10 cellular contexts compared by ENCODE assay signal in the genomic region with DNA sequence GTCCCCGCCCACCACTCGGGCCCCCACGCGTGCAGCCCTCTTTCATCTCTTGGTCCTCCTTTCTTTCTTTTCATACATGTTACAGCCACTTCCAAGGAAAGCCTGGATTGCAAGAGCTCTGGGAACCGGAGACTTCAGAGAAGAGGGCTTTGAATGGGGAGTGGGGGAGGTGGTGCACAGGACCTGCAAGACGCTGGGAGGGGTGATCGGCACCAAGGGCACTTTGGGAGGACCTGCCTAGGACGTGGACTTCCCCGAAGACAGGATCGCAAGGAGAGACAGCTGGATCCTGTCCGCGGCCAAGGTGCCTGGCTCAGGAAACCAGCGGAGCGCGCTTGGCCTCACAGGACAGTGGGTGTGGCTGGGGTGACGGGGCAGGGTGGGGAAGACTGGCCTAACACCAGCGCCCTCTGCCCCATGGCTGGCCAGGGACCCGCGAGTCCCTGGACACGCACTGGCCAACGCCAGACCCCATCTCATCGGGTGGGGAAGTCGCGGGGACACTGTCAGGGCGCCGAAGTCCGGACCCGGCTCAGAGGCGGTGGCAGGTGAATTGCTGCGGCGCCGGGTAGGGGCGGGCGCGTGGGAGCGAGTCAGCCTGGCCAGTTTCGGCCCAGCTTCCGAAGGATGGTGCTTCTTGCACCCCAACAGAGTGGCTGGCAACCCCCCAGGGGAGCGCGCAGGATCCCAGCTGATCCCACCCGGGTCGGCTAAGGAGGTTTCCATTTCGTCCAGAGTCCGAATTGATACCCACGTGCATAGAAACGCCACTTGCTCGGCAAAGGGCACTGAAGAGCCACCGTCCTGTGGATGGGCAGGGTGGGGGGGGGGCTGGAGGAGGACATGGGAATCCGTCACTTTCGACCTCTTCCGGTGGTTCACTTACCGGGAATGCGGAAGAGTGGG. TPM values are rescaled to one million over a fixed set of nuclear protein-coding genes. Genes with fewer than 3 reads are reported as not detected.
DNase-seq lines count a peak whose midpoint lies in the region; ATAC-seq and FAIRE-seq lines count a peak whose summit lies in the region.
"Had no signal": no experiment of that assay in that cellular context is flagged by ENCODE, and none has a peak within 500 bp of the region (broad histone marks: within the 10 kb centered on the region; RNA-seq: fewer than 3 reads in every experiment).

No MANE protein-coding gene starts in this region.

- no peaks in the 10 kb centered on the region for H3K79me2 ChIP-seq in mesendoderm (ENCODE audit: control insufficient read depth, insufficient read depth, low read length)

- H3K4me2 ChIP-seq in mesendoderm (ENCODE audit: low read length), result peak overlapping the region; percentile 45

- no peak overlapping the region for H2AK5ac ChIP-seq in mesendoderm (ENCODE audit: low read length)

- H2BK5ac ChIP-seq in mesendoderm (ENCODE audit: low read length), result no peak overlapping the region

- H4K5ac ChIP-seq in mesendoderm (ENCODE audit: low read length), result no peak overlapping the region

- H4K8ac ChIP-seq in mesendoderm (ENCODE audit: low read depth, low read length), result no peak overlapping the region

- H3K4ac ChIP-seq in mesendoderm (ENCODE audit: low read depth, low read length), result no peak overlapping the region

- H3K4me3 ChIP-seq in ectodermal cell (ENCODE audit: insufficient read depth, low read depth, low read length), result peak overlapping the region; percentile 52
- no peak overlapping the region for H3K4me3 ChIP-seq in mesendoderm (ENCODE audit: low read length)

- 1% methylated on average over 53 of the region's 53 CpGs for WGBS in ectodermal cell, 2 experiments
- WGBS in mesendoderm (ENCODE audit: extremely low coverage, insufficient coverage, low lambda C conversion rate), result no CpG with 5 or more reads among the region's 53 CpGs

- no peaks in the 10 kb centered on the region for H3K79me1 ChIP-seq in mesendoderm (ENCODE audit: low read length)

- peaks cover 65% of the 10 kb centered on the region for H3K27me3 ChIP-seq in ectodermal cell (ENCODE audit: control insufficient read depth, insufficient read depth, low read length, poor library complexity, severe bottlenecking)
- peaks cover 10% of the 10 kb centered on the region for H3K27me3 ChIP-seq in mesendoderm (ENCODE audit: insufficient read depth, low read length, poor library complexity)

- H3K4me3 Mint-ChIP-seq in activated CD4-positive, alpha-beta T cell treated with anti-CD3 and anti-CD28 coated beads for 36 hours, result no peak overlapping the region

- no peaks in the 10 kb centered on the region for H3K9me3 ChIP-seq in ectodermal cell (ENCODE audit: control insufficient read depth, low read length)

- CTCF ChIA-PET in activated CD4-positive, alpha-beta T cell treated with anti-CD3 and anti-CD28 coated beads for 36 hours (lab: Charles Lee), result interaction anchor here (1.1 to 1.5 kb wide), 3 partner anchors 13 to 476 kb away, joined by 3 to 5 read pairs (median 5); no protein-coding TSS in a partner anchor

- no peak overlapping the region for H3K23ac ChIP-seq in mesendoderm (ENCODE audit: low read length)

- no peak overlapping the region for H3K27ac ChIP-seq in ectodermal cell (ENCODE audit: insufficient read depth, low read depth, low read length, poor library complexity, severe bottlenecking)
- H3K27ac ChIP-seq in mesendoderm (ENCODE audit: low read depth, low read length), result no peak overlapping the region

- H3K56ac ChIP-seq in mesendoderm (ENCODE audit: low read length), result peak overlapping the region; percentile 25

- H3K4me1 Mint-ChIP-seq in activated CD4-positive, alpha-beta T cell treated with anti-CD3 and anti-CD28 coated beads for 36 hours, result peaks cover 5% of the 10 kb centered on the region

- intact Hi-C loops in activated CD4-positive, alpha-beta T cell treated with anti-CD3 and anti-CD28 coated beads for 36 hours (cut with DNase I, micrococcal nuclease), result loop anchor here (1.0 to 10.0 kb wide), 5 partner anchors 185 to 1345 kb away; a partner anchor contains a TSS

- H2BK120ac ChIP-seq in mesendoderm (ENCODE audit: low read depth, low read length), result no peak overlapping the region

- H3K27me3 Mint-ChIP-seq in activated CD4-positive, alpha-beta T cell treated with anti-CD3 and anti-CD28 coated beads for 36 hours, result peaks cover 55% of the 10 kb centered on the region

- H3K4me1 ChIP-seq in ectodermal cell (ENCODE audit: control insufficient read depth, insufficient read depth, low read length) (peaks cover 14% of the 10 kb centered on the region), mesendoderm (ENCODE audit: control insufficient read depth, low read depth, low read length) (peaks cover 4% of the 10 kb centered on the region)

- POLR2A ChIA-PET in activated CD4-positive, alpha-beta T cell treated with anti-CD3 and anti-CD28 coated beads for 36 hours (lab: Charles Lee), result no interaction called here

- no peak for FAIRE-seq in urothelium cell line (lab: Jason Lieb, UNC)

- H3K36me3 ChIP-seq in ectodermal cell (ENCODE audit: control insufficient read depth, insufficient read depth, low read length) (no peaks in the 10 kb centered on the region), mesendoderm (ENCODE audit: control insufficient read depth, insufficient read depth, low read length) (no peaks in the 10 kb centered on the region)

- peak overlapping the region; percentile 9 for H3K9ac ChIP-seq in mesendoderm (ENCODE audit: low read length)

- H3K36me3 Mint-ChIP-seq in activated CD4-positive, alpha-beta T cell treated with anti-CD3 and anti-CD28 coated beads for 36 hours (ENCODE audit: low read depth), result no peaks in the 10 kb centered on the region
- H3K36me3 Mint-ChIP-seq: CD4-positive, CD25-positive, alpha-beta regulatory T cell had no signal

- ATAC-seq in activated CD4-positive, alpha-beta T cell treated with anti-CD3 and anti-CD28 coated beads for 36 hours, result no peak
- no peak for ATAC-seq in GM19351 (IDR thresholded peaks at IDR 0.05; ENCODE audit: unreplicated experiment)

- H3K27ac Mint-ChIP-seq in activated CD4-positive, alpha-beta T cell treated with anti-CD3 and anti-CD28 coated beads for 36 hours, result no peak overlapping the region
- H3K27ac Mint-ChIP-seq: CD4-positive, CD25-positive, alpha-beta regulatory T cell had no signal

- DNase-seq in activated CD4-positive, alpha-beta T cell treated with anti-CD3 and anti-CD28 coated beads for 36 hours, result peak; percentile 10
- no peak for DNase-seq in activated CD4-positive, alpha-beta T cell treated with anti-CD3 and anti-CD28 coated beads for 4 hours
- peak; percentile 65 for DNase-seq in mesendoderm
- DNase-seq in urothelium cell line (ENCODE audit: low spot score), result peak; percentile 39
- no peak for DNase-seq in NCI-H2227 (lab: John Stamatoyannopoulos, UW; ENCODE audit: unreplicated experiment)
- DNase-seq in T1000 (lab: John Stamatoyannopoulos, UW), result no peak

- no peaks in the 10 kb centered on the region for H3K9me3 Mint-ChIP-seq in activated CD4-positive, alpha-beta T cell treated with anti-CD3 and anti-CD28 coated beads for 36 hours (ENCODE audit: low read depth)

- no peak overlapping the region for H3K18ac ChIP-seq in mesendoderm (ENCODE audit: low read length)

- no peak overlapping the region for H2BK15ac ChIP-seq in mesendoderm (replicated peaks; ENCODE audit: low read depth)

RNA-seq across cellular contexts. Expression of a gene that starts 0.7 kb away (rescaled TPM):
- total RNA-seq in activated CD4-positive, alpha-beta T cell treated with anti-CD3 and anti-CD28 coated beads for 36 hours, result not detected
- polyA plus RNA-seq in ectodermal cell (2013, experiment 1 of 4), result 0.43 TPM
- polyA plus RNA-seq in ectodermal cell (2013, experiment 2 of 4), result 0.28 TPM
- 0.53 TPM for polyA plus RNA-seq in ectodermal cell (2013, experiment 3 of 4)
- polyA plus RNA-seq in ectodermal cell (2013, experiment 4 of 4), result 0.73 TPM
- polyA plus RNA-seq in mesendoderm (2013, experiment 1 of 2), result 0.48 TPM
- 0.42 TPM for polyA plus RNA-seq in mesendoderm (2013, experiment 2 of 2)
- total RNA-seq: CD4-positive, CD25-positive, alpha-beta regulatory T cell had no signal
- polyA plus RNA-seq: CD4-positive, CD25-positive, alpha-beta regulatory T cell had no signal

RNA-seq across cellular contexts. Expression of a gene that starts 15.1 kb away (rescaled TPM):
- total RNA-seq in activated CD4-positive, alpha-beta T cell treated with anti-CD3 and anti-CD28 coated beads for 36 hours, result not detected
- not detected for polyA plus RNA-seq in ectodermal cell (2013, experiment 1 of 4)
- not detected for polyA plus RNA-seq in ectodermal cell (2013, experiment 2 of 4)
- polyA plus RNA-seq in ectodermal cell (2013, experiment 3 of 4), result not detected
- not detected for polyA plus RNA-seq in ectodermal cell (2013, experiment 4 of 4)
- polyA plus RNA-seq in mesendoderm (2013, experiment 1 of 2), result 0.39 TPM
- polyA plus RNA-seq in mesendoderm (2013, experiment 2 of 2), result 0.34 TPM
- total RNA-seq: CD4-positive, CD25-positive, alpha-beta regulatory T cell; lung microvascular endothelial cell had no signal
- polyA plus RNA-seq: CD4-positive, CD25-positive, alpha-beta regulatory T cell had no signal

RNA-seq across cellular contexts. Expression of a gene that starts 35.9 kb away (rescaled TPM):
- total RNA-seq in activated CD4-positive, alpha-beta T cell treated with anti-CD3 and anti-CD28 coated beads for 36 hours, result under 1 TPM; 0.82 to 0.84 TPM
- polyA plus RNA-seq in ectodermal cell (2013, experiment 1 of 4), result 0.07 TPM
- polyA plus RNA-seq in ectodermal cell (2013, experiment 2 of 4), result 0.05 TPM
- polyA plus RNA-seq in ectodermal cell (2013, experiment 3 of 4), result 0.11 TPM
- polyA plus RNA-seq in ectodermal cell (2013, experiment 4 of 4), result 0.04 TPM
- polyA plus RNA-seq in mesendoderm (2013, experiment 1 of 2), result under 0.01 TPM
- polyA plus RNA-seq in mesendoderm (2013, experiment 2 of 2), result 0.01 TPM

Comparison
In these comparisons a context has a peak if more than half of its experiments do, and no peak if none do; other contexts are left out.
1. DNase-seq: peak in activated CD4-positive, alpha-beta T cell treated with anti-CD3 and anti-CD28 coated beads for 36 hours (single experiment), mesendoderm (single experiment) and urothelium cell line (single experiment); none in activated CD4-positive, alpha-beta T cell treated with anti-CD3 and anti-CD28 coated beads for 4 hours (0 of 2), NCI-H2227 (single experiment) and T1000 (single experiment).